ENCODE assay signal across 11 cellular contexts in the genomic region with DNA sequence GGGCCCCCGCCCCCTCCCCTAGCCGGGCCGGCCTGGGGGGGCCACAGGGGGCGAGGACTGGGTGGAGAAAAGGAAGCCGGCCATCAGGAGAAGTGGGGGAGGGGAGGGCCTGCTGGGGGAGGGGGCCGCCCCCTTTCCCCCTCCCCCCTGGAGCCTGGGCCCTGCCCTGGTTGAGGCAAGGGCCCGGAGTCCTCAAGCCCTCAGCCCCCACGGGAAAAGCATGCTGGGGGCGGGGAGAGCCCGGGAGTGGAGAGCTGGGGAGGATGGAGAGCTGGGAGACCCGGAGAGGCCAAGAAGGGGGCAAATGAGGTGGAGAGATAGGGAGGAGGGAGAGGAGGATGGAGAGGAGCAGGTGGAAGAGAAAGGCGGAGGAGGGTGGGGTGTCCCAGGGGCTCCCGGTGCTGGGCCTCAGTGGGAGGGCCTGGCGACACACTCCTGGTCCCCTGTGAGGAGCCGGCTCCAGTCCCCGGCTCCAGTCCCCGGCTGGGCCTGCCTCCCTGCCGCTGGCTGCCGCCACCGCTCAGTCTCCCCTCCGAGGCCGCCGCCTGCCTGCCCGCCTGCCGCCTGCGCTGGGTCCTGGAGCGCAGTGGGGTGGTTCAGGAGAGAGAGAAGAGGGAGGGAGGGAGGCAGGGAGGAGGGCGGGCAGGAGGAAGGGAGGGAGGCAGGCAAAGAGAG. TPM values are rescaled to one million over a fixed set of nuclear protein-coding genes. Genes with fewer than 3 reads are reported as not detected.
DNase-seq lines count a peak whose midpoint lies in the region; ATAC-seq and TF ChIP-seq lines count a peak whose summit lies in the region.
"Had no signal": no experiment of that assay in that cellular context is flagged by ENCODE, and none has a peak within 500 bp of the region (broad histone marks: within the 10 kb centered on the region; RNA-seq: fewer than 3 reads in every experiment).

A gene with protein sequence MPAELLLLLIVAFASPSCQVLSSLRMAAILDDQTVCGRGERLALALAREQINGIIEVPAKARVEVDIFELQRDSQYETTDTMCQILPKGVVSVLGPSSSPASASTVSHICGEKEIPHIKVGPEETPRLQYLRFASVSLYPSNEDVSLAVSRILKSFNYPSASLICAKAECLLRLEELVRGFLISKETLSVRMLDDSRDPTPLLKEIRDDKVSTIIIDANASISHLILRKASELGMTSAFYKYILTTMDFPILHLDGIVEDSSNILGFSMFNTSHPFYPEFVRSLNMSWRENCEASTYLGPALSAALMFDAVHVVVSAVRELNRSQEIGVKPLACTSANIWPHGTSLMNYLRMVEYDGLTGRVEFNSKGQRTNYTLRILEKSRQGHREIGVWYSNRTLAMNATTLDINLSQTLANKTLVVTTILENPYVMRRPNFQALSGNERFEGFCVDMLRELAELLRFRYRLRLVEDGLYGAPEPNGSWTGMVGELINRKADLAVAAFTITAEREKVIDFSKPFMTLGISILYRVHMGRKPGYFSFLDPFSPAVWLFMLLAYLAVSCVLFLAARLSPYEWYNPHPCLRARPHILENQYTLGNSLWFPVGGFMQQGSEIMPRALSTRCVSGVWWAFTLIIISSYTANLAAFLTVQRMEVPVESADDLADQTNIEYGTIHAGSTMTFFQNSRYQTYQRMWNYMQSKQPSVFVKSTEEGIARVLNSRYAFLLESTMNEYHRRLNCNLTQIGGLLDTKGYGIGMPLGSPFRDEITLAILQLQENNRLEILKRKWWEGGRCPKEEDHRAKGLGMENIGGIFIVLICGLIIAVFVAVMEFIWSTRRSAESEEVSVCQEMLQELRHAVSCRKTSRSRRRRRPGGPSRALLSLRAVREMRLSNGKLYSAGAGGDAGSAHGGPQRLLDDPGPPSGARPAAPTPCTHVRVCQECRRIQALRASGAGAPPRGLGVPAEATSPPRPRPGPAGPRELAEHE (minus strand): TSS at position 588 of the 675 bp plus-strand sequence. CDS start 4,436 bp downstream, outside the sequence.

- H3K9ac ChIP-seq in endodermal cell (ENCODE audit: extremely low read depth, low read length, poor library complexity, severe bottlenecking) = no peak within 1 kb of the TSS

- H3K36me3 ChIP-seq in endodermal cell (ENCODE audit: control insufficient read depth, insufficient read depth, low read length) = no peaks in the 10 kb centered on the region
- no peaks in the 10 kb centered on the region for H3K36me3 ChIP-seq in aorta (ENCODE audit: control insufficient read depth in 1 of 2, insufficient read depth in 2 of 2, low read length in 1 of 2)

- H3K4me3 Mint-ChIP-seq in stimulated activated naive CD8-positive, alpha-beta T cell treated with anti-CD3 and anti-CD28 coated beads, Interleukin-15, amount 100 ng/mL, for 72 hours = no peak within 1 kb of the TSS
- H3K4me3 Mint-ChIP-seq in endodermal cell = no peak within 1 kb of the TSS
- peak within 1 kb of the TSS; percentile 48 to 70 (median 68) for H3K4me3 Mint-ChIP-seq in nephron

- peak; percentile 46 for ATAC-seq in stimulated activated naive CD8-positive, alpha-beta T cell treated with anti-CD3 and anti-CD28 coated beads, Interleukin-15, amount 100 ng/mL, for 72 hours
- ATAC-seq in stimulated activated naive CD8-positive, alpha-beta T cell treated with anti-CD3 and anti-CD28 coated beads, Interleukin-15, Interleukin-2, amounts not matched to agents 100 U/mL and 50 U/mL, for 24 hours = no peak
- ATAC-seq in aorta (ENCODE audit: low FRiP score) = peak; percentile 34
- no peak for ATAC-seq in HG03196 (IDR thresholded peaks at IDR 0.05; ENCODE audit: unreplicated experiment)
- ATAC-seq: esophagus mucosa had no signal

- no peak within 1 kb of the TSS for H3K27ac ChIP-seq in endodermal cell (ENCODE audit: low read depth, low read length)
- H3K27ac ChIP-seq in aorta (ENCODE audit: low read depth in 1 of 2, low read length in 2 of 2) = no peak within 1 kb of the TSS

- peaks cover 22% of the 10 kb centered on the region for H3K27me3 Mint-ChIP-seq in stimulated activated naive CD8-positive, alpha-beta T cell treated with anti-CD3 and anti-CD28 coated beads, Interleukin-15, amount 100 ng/mL, for 72 hours
- H3K27me3 Mint-ChIP-seq in endodermal cell (ENCODE audit: insufficient read depth) (peaks cover 4% of the 10 kb centered on the region), nephron (ENCODE audit: low read depth) (no peaks in the 10 kb centered on the region)

- no peaks in the 10 kb centered on the region for H3K27me3 ChIP-seq in endodermal cell (ENCODE audit: control insufficient read depth, insufficient read depth, low read length, poor library complexity, severe bottlenecking)
- no peaks in the 10 kb centered on the region for H3K27me3 ChIP-seq in aorta (ENCODE audit: control insufficient read depth in 1 of 2, insufficient read depth in 2 of 2, low read length in 1 of 2)

- no peak for DNase-seq in stimulated activated naive CD8-positive, alpha-beta T cell treated with anti-CD3 and anti-CD28 coated beads, Interleukin-15, amount 100 ng/mL, for 72 hours
- DNase-seq in stimulated activated naive CD8-positive, alpha-beta T cell treated with anti-CD3 and anti-CD28 coated beads, Interleukin-15, Interleukin-2, amounts not matched to agents 100 U/mL and 50 U/mL, for 24 hours = no peak
- DNase-seq in endodermal cell = peak; percentile 80
- DNase-seq in aorta = no peak
- no peak for DNase-seq in T-helper 2 cell
- no peak for DNase-seq in activated CD8-positive, alpha-beta memory T cell treated with anti-CD3 and anti-CD28 coated beads for 24 hours
- DNase-seq: CD8-positive, alpha-beta memory T cell; trophoblast cell had no signal

- H3K4me3 ChIP-seq in endodermal cell (ENCODE audit: low read length) = peak within 1 kb of the TSS; percentile 60
- H3K4me3 ChIP-seq in aorta (ENCODE audit: low read length in 2 of 2) = peak within 1 kb of the TSS; percentile 80 to 83

- intact Hi-C loops in aorta (cut with DNase I) = no loop called here

- TF ChIP-seq CTCF in endodermal cell (conservative IDR thresholded peaks at IDR 0.05) (no peak), nephron (IDR thresholded peaks at IDR 0.05; ENCODE audit: unreplicated experiment in 3 of 3) (no peak)

- H3K4me1 Mint-ChIP-seq in stimulated activated naive CD8-positive, alpha-beta T cell treated with anti-CD3 and anti-CD28 coated beads, Interleukin-15, amount 100 ng/mL, for 72 hours = no peaks in the 10 kb centered on the region
- peaks cover 4% of the 10 kb centered on the region for H3K4me1 Mint-ChIP-seq in endodermal cell
- H3K4me1 Mint-ChIP-seq in nephron = peaks cover 12% of the 10 kb centered on the region

- H3K9me3 Mint-ChIP-seq in stimulated activated naive CD8-positive, alpha-beta T cell treated with anti-CD3 and anti-CD28 coated beads, Interleukin-15, amount 100 ng/mL, for 72 hours = no peaks in the 10 kb centered on the region
- H3K9me3 Mint-ChIP-seq in endodermal cell (no peaks in the 10 kb centered on the region), nephron (no peaks in the 10 kb centered on the region)
- H3K9me3 Mint-ChIP-seq: CD8-positive, alpha-beta memory T cell had no signal

- 0 to 27% methylated on average over 1 to 22 of the region's 28 CpGs for WGBS in endodermal cell (ENCODE audit: insufficient coverage in 1 of 2, insufficient read length in 1 of 2), 2 experiments
- 1 to 2% methylated on average over 18 to 28 of the region's 28 CpGs for WGBS in aorta, 2 donors

- H3K36me3 Mint-ChIP-seq in endodermal cell (ENCODE audit: low read depth) (no peaks in the 10 kb centered on the region), nephron (ENCODE audit: low read depth) (no peaks in the 10 kb centered on the region)
- H3K36me3 Mint-ChIP-seq: CD8-positive, alpha-beta memory T cell had no signal

- H3K27ac Mint-ChIP-seq in stimulated activated naive CD8-positive, alpha-beta T cell treated with anti-CD3 and anti-CD28 coated beads, Interleukin-15, amount 100 ng/mL, for 72 hours = no peak within 1 kb of the TSS
- H3K27ac Mint-ChIP-seq in endodermal cell (no peak within 1 kb of the TSS), nephron (peak within 1 kb of the TSS; percentile 40 to 83 (median 46))

- no peaks in the 10 kb centered on the region for H3K9me3 ChIP-seq in endodermal cell (ENCODE audit: control insufficient read depth, low read length)
- no peaks in the 10 kb centered on the region for H3K9me3 ChIP-seq in aorta (ENCODE audit: control insufficient read depth, low read length)

- H3K4me1 ChIP-seq in endodermal cell (ENCODE audit: control insufficient read depth, insufficient read depth, low read length) = no peaks in the 10 kb centered on the region
- H3K4me1 ChIP-seq in aorta (ENCODE audit: control insufficient read depth in 1 of 2, insufficient read depth in 2 of 2, low read length in 2 of 2) = no peaks in the 10 kb centered on the region

RNA-seq across cellular contexts. Expression of the gene that starts here (rescaled TPM):
- total RNA-seq in endodermal cell = 10 to 100 TPM; 21.6 to 38.7 TPM
- 25.2 TPM for polyA plus RNA-seq in endodermal cell (2013, experiment 1 of 2)
- polyA plus RNA-seq in endodermal cell (2013, experiment 2 of 2) = 21.7 TPM
- 10 to 100 TPM; 20.8 to 24.5 TPM for total RNA-seq in aorta
- polyA plus RNA-seq in aorta = 10 to 100 TPM in 1 of 2 donors, 1 to 10 TPM in 1; 3.5 to 39.0 TPM
- polyA plus RNA-seq: CD8-positive, alpha-beta memory T cell had no signal

Comparison
In these comparisons a context has a peak if more than half of its experiments do, and no peak if none do; other contexts are left out.
1. ATAC-seq: peak in stimulated activated naive CD8-positive, alpha-beta T cell treated with anti-CD3 and anti-CD28 coated beads, Interleukin-15, amount 100 ng/mL, for 72 hours (single experiment) and aorta (single experiment); none in stimulated activated naive CD8-positive, alpha-beta T cell treated with anti-CD3 and anti-CD28 coated beads, Interleukin-15, Interleukin-2, amounts not matched to agents 100 U/mL and 50 U/mL, for 24 hours (single experiment) and HG03196 (single experiment).
2. H3K27ac Mint-ChIP-seq: peak in nephron (3 of 3); none in stimulated activated naive CD8-positive, alpha-beta T cell treated with anti-CD3 and anti-CD28 coated beads, Interleukin-15, amount 100 ng/mL, for 72 hours (0 of 2) and endodermal cell (single experiment).
3. H3K4me3 Mint-ChIP-seq: peak in nephron (3 of 3); none in stimulated activated naive CD8-positive, alpha-beta T cell treated with anti-CD3 and anti-CD28 coated beads, Interleukin-15, amount 100 ng/mL, for 72 hours (0 of 2) and endodermal cell (single experiment).